In genomic region chr17:19369846-19370492, GRCh38 we compare ENCODE assay signal across 8 cellular contexts. TPM values are rescaled to one million over a fixed set of nuclear protein-coding genes. Genes with fewer than 3 reads are reported as not detected.
A peak's percentile ranks its signal among the peaks of the same experiment; 100 is the strongest.
DNase-seq lines count a peak whose midpoint lies in the region; ATAC-seq lines count a peak whose summit lies in the region.
"Had no signal": no experiment of that assay in that cellular context is flagged by ENCODE, and none has a peak within 500 bp of the region (broad histone marks: within the 10 kb centered on the region; RNA-seq: fewer than 3 reads in every experiment).

No MANE protein-coding gene starts in this region.

- no peaks in the 10 kb centered on the region for H3K9me3 ChIP-seq in naive thymus-derived CD4-positive, alpha-beta T cell (ENCODE audit: control insufficient read depth in 2 of 3, low read length in 3 of 3)
- H3K9me3 ChIP-seq: vagina had no signal

- H3K4me1 Mint-ChIP-seq in IgD-negative memory B cell = peaks cover 23 to 38% (median 35%) of the 10 kb centered on the region in 3 donors
- H3K4me1 Mint-ChIP-seq in naive thymus-derived CD4-positive, alpha-beta T cell = peaks cover 14 to 59% (median 36%) of the 10 kb centered on the region in 7 donors

- H3K4me1 ChIP-seq in naive thymus-derived CD4-positive, alpha-beta T cell (ENCODE audit: control insufficient read depth in 2 of 2, insufficient read depth in 2 of 2, low read length in 2 of 2) = peaks cover 25 to 45% of the 10 kb centered on the region in 2 donors

- H3K9me3 Mint-ChIP-seq in IgD-negative memory B cell = no peaks in the 10 kb centered on the region
- H3K9me3 Mint-ChIP-seq in activated naive CD4-positive, alpha-beta T cell treated with anti-CD3 and anti-CD28 coated beads, Interleukin-2, amount 50 U/mL, for 72 hours = no peaks in the 10 kb centered on the region
- H3K9me3 Mint-ChIP-seq in naive thymus-derived CD4-positive, alpha-beta T cell = peaks cover 0 to 2% (median 0%) of the 10 kb centered on the region in 11 donors

- H3K4me3 Mint-ChIP-seq in IgD-negative memory B cell = peak overlapping the region; percentile 49 to 97 (median 92)
- peak overlapping the region; percentile 65 to 89 (median 76) for H3K4me3 Mint-ChIP-seq in naive thymus-derived CD4-positive, alpha-beta T cell

- POLR2A ChIA-PET in naive thymus-derived CD4-positive, alpha-beta T cell (lab: Charles Lee) = interaction anchor here (0.5 to 2.4 kb wide), 2 partner anchors 8 to 497 kb away, joined by 4 to 19 read pairs; partner anchors contain the start of gene MAPK7

- H3K4me3 ChIP-seq in naive thymus-derived CD4-positive, alpha-beta T cell (ENCODE audit: low read length) = peak overlapping the region; percentile 46
- H3K4me3 ChIP-seq: vagina had no signal

- CTCF ChIA-PET in naive thymus-derived CD4-positive, alpha-beta T cell (lab: Charles Lee) = interaction anchor here (0.5 to 1.3 kb wide), 2 partner anchors 8 to 395 kb away, joined by 3 to 4 read pairs; no protein-coding TSS in a partner anchor

- H3K27ac Mint-ChIP-seq in IgD-negative memory B cell = peak overlapping the region; percentile 95 to 98 (median 96)
- peak overlapping the region in 1 of 2 donors; percentile 43 for H3K27ac Mint-ChIP-seq in activated naive CD4-positive, alpha-beta T cell treated with anti-CD3 and anti-CD28 coated beads, Interleukin-2, amount 50 U/mL, for 72 hours
- H3K27ac Mint-ChIP-seq in naive thymus-derived CD4-positive, alpha-beta T cell = peak overlapping the region in 8 of 9 donors; percentile 25 to 93 (median 84)

- no peak overlapping the region for H3K27ac ChIP-seq in naive thymus-derived CD4-positive, alpha-beta T cell (ENCODE audit: low read depth, low read length)
- H3K27ac ChIP-seq: vagina had no signal

- DNase-seq in activated naive CD4-positive, alpha-beta T cell treated with anti-CD3 and anti-CD28 coated beads, Interleukin-2, amount 50 U/mL, for 72 hours (ENCODE audit: low spot score in 2 of 2) = peak in 1 of 2 donors; percentile 49
- peak in 3 of 9 donors; percentile 21 to 31 (median 30) for DNase-seq in naive thymus-derived CD4-positive, alpha-beta T cell
- no peak for DNase-seq in AG20443 (ENCODE audit: low spot score)
- no peak for DNase-seq in DMS 273 treated with DMSO at 0.1 percent for 48 hours (lab: John Stamatoyannopoulos, UW)
- DNase-seq in NCI-H128 (lab: John Stamatoyannopoulos, UW; ENCODE audit: unreplicated experiment) = no peak
- DNase-seq: stimulated activated CD4-positive, alpha-beta T cell treated with anti-CD3 and anti-CD28 coated beads, Interleukin-15, amount 100 ng/mL, for 24 hours had no signal

- intact Hi-C loops in naive thymus-derived CD4-positive, alpha-beta T cell (cut with micrococcal nuclease) = loop anchor here in 1 of 2 donors (10.0 kb wide), 1 partner anchor 515 kb away; the partner anchor contains the start of gene PRPSAP2

- no peaks in the 10 kb centered on the region for H3K27me3 Mint-ChIP-seq in IgD-negative memory B cell
- no peaks in the 10 kb centered on the region for H3K27me3 Mint-ChIP-seq in naive thymus-derived CD4-positive, alpha-beta T cell

- H3K36me3 ChIP-seq in naive thymus-derived CD4-positive, alpha-beta T cell (ENCODE audit: control insufficient read depth in 2 of 3, insufficient read depth in 3 of 3, low read length in 3 of 3) = no peaks in the 10 kb centered on the region
- H3K36me3 ChIP-seq: vagina had no signal

- no peaks in the 10 kb centered on the region for H3K36me3 Mint-ChIP-seq in IgD-negative memory B cell
- no peaks in the 10 kb centered on the region for H3K36me3 Mint-ChIP-seq in activated naive CD4-positive, alpha-beta T cell treated with anti-CD3 and anti-CD28 coated beads, Interleukin-2, amount 50 U/mL, for 72 hours
- peaks cover 0 to 13% (median 0%) of the 10 kb centered on the region in 5 donors for H3K36me3 Mint-ChIP-seq in naive thymus-derived CD4-positive, alpha-beta T cell

- ATAC-seq in activated naive CD4-positive, alpha-beta T cell treated with anti-CD3 and anti-CD28 coated beads, Interleukin-2, amount 50 U/mL, for 72 hours = peak; percentile 20 to 76
- ATAC-seq in naive thymus-derived CD4-positive, alpha-beta T cell = peak; percentile 79

- H3K27me3 ChIP-seq in naive thymus-derived CD4-positive, alpha-beta T cell (ENCODE audit: control insufficient read depth in 2 of 2, insufficient read depth in 2 of 2, low read length in 2 of 2) = no peaks in the 10 kb centered on the region
- H3K27me3 ChIP-seq: vagina had no signal

RNA-seq across cellular contexts. Expression of gene B9D1, which starts 7.4 kb away (rescaled TPM):
- polyA plus RNA-seq in IgD-negative memory B cell = 5.0 TPM
- 1 to 10 TPM; 4.5 to 7.5 TPM for total RNA-seq in activated naive CD4-positive, alpha-beta T cell treated with anti-CD3 and anti-CD28 coated beads, Interleukin-2, amount 50 U/mL, for 72 hours
- 1 to 10 TPM in 4 of 5 experiments, under 1 TPM in 1; 0.58 to 5.0 (median 2.4) TPM for total RNA-seq in naive thymus-derived CD4-positive, alpha-beta T cell
- polyA plus RNA-seq in naive thymus-derived CD4-positive, alpha-beta T cell = under 1 TPM in 1 of 2 donors, not detected in 1; 0.58 TPM

RNA-seq across cellular contexts. Expression of gene MAPK7, which starts 8.3 kb away (rescaled TPM):
- polyA plus RNA-seq in IgD-negative memory B cell = 10.8 TPM
- 10 to 100 TPM in 1 of 2 donors, 1 to 10 TPM in 1; 9.1 to 33.4 TPM for total RNA-seq in activated naive CD4-positive, alpha-beta T cell treated with anti-CD3 and anti-CD28 coated beads, Interleukin-2, amount 50 U/mL, for 72 hours
- 10 to 100 TPM; 18.7 to 50.5 (median 28.2) TPM for total RNA-seq in naive thymus-derived CD4-positive, alpha-beta T cell
- polyA plus RNA-seq in naive thymus-derived CD4-positive, alpha-beta T cell = 10 to 100 TPM in 1 of 2 donors, 1 to 10 TPM in 1; 4.3 to 12.9 TPM

RNA-seq across cellular contexts. Expression of gene MFAP4, which starts 17.0 kb away (rescaled TPM):
- not detected for polyA plus RNA-seq in IgD-negative memory B cell
- total RNA-seq in activated naive CD4-positive, alpha-beta T cell treated with anti-CD3 and anti-CD28 coated beads, Interleukin-2, amount 50 U/mL, for 72 hours = not detected
- not detected for total RNA-seq in naive thymus-derived CD4-positive, alpha-beta T cell
- not detected for polyA plus RNA-seq in naive thymus-derived CD4-positive, alpha-beta T cell

RNA-seq across cellular contexts. Expression of gene RNF112, which starts 41.1 kb away (rescaled TPM):
- polyA plus RNA-seq in IgD-negative memory B cell = not detected
- under 1 TPM; 0.71 to 0.84 TPM for total RNA-seq in activated naive CD4-positive, alpha-beta T cell treated with anti-CD3 and anti-CD28 coated beads, Interleukin-2, amount 50 U/mL, for 72 hours
- total RNA-seq in naive thymus-derived CD4-positive, alpha-beta T cell = 1 to 10 TPM in 3 of 5 experiments, under 1 TPM in 2; 0.54 to 2.3 (median 1.5) TPM
- under 1 TPM in 1 of 2 donors, not detected in 1; 0.15 TPM for polyA plus RNA-seq in naive thymus-derived CD4-positive, alpha-beta T cell
